In the genomic region with DNA sequence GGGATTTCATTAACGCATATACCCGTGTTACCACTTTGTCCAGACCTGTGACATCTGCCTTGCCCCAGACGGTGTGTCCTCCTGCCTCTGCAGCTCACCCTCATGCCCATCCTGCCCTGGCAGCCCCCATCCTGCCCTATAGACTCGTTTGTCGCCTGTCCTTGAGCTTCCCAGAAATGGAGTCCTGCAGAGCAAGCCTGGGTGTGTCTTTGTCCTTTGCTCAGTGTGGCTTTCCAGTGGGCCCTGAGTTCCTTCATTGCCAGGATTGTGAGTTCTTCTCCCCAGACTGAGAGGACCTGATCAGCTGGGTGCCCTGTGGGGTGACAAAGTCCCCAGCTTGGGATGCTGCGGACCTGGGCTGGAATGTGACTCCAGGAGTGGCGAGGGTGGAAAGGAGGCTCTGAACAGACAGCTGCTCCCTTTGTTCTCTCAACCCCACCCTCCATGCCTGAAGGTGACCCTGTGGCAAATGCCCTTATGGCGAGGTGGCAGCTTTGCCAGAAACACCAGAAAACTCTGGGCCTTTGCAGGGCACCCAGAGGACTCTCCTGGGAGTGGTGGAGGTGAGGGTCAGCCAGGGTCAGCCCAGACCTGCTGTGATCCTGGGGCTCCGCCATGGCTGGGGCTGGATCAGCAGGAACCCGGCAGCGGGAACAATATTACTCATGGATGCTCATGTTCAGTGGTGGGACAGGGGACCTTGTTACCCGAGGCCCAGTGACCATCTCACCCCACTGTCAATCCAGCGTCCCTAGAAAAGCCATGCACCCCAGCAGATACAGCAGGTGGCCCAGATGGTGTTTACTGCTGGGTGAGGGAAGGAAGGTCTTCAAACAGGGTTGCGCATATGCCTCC, we compare ENCODE assay signal across 14 cellular contexts. TPM values are rescaled to one million over a fixed set of nuclear protein-coding genes. Genes with fewer than 3 reads are reported as not detected.
A peak's percentile ranks its signal among the peaks of the same experiment; 100 is the strongest.
DNase-seq lines count a peak whose midpoint lies in the region; ATAC-seq and TF ChIP-seq lines count a peak whose summit lies in the region.
"Had no signal": no experiment of that assay in that cellular context is flagged by ENCODE, and none has a peak within 500 bp of the region (broad histone marks: within the 10 kb centered on the region; RNA-seq: fewer than 3 reads in every experiment).

No MANE protein-coding gene starts in this region.

- H3K4me1 ChIP-seq in DND-41 (ENCODE audit: insufficient read depth, low read length) (no peaks in the 10 kb centered on the region), esophagus squamous epithelium (peaks cover 22 to 61% (median 31%) of the 10 kb centered on the region in 3 donors)
- H3K4me1 ChIP-seq: SJCRH30 had no signal

- H3K27me3 ChIP-seq in DND-41 (ENCODE audit: insufficient read depth, low read length, poor library complexity): peaks cover 7% of the 10 kb centered on the region
- H3K27me3 ChIP-seq in esophagus squamous epithelium: no peaks in the 10 kb centered on the region
- H3K27me3 ChIP-seq: SJCRH30 had no signal

- ATAC-seq in DND-41 (ENCODE audit: insufficient read depth, low read depth) (0 out of 3 replicates have a peak, but pooled peaks have one; percentile 31), GM18502 (IDR thresholded peaks at IDR 0.05; ENCODE audit: poor library complexity, unreplicated experiment) (no peak)
- ATAC-seq: GM23338 had no signal

- H3K27me3 Mint-ChIP-seq in osteocyte (ENCODE audit: unreplicated experiment): no peaks in the 10 kb centered on the region

- peaks cover under 1% of the 10 kb centered on the region for H3K36me3 Mint-ChIP-seq in osteocyte (ENCODE audit: unreplicated experiment)

- H3K4me3 ChIP-seq in DND-41 (ENCODE audit: low read depth in 1 of 2, low read length in 2 of 2) (no peak overlapping the region), esophagus squamous epithelium (no peak overlapping the region)
- H3K4me3 ChIP-seq: GM23338, SJCRH30 had no signal

- no peaks in the 10 kb centered on the region for H3K79me2 ChIP-seq in DND-41 (ENCODE audit: insufficient read depth, low read length)

- no peaks in the 10 kb centered on the region for H3K36me3 ChIP-seq in DND-41 (ENCODE audit: insufficient read depth, low read length)
- peaks cover 0 to under 1% (median 0%) of the 10 kb centered on the region in 3 donors for H3K36me3 ChIP-seq in esophagus squamous epithelium
- H3K36me3 ChIP-seq: SJCRH30 had no signal

- intact Hi-C loops in esophagus squamous epithelium (cut with DNase I): no loop called here

- TF ChIP-seq CTCF in DND-41 (IDR thresholded peaks at IDR 0.05; ENCODE audit: borderline replicate concordance, extremely low read depth, low read length, poor library complexity, severe bottlenecking): no peak
- no peak for TF ChIP-seq CTCF in esophagus squamous epithelium (IDR thresholded peaks at IDR 0.05)
- no peak for TF ChIP-seq CTCF in osteocyte (IDR thresholded peaks at IDR 0.05)
- TF ChIP-seq CTCF in GM10266 (IDR thresholded peaks at IDR 0.05; ENCODE audit: control insufficient read depth, insufficient read depth, low read depth, missing control alignments): no peak

- no peak overlapping the region for H3K27ac ChIP-seq in DND-41 (ENCODE audit: low read length)
- peak overlapping the region in 3 of 4 donors; percentile 14 to 24 (median 22) for H3K27ac ChIP-seq in esophagus squamous epithelium
- H3K27ac ChIP-seq: SJCRH30 had no signal

- H3K9me3 ChIP-seq in DND-41 (ENCODE audit: insufficient read depth, low read length, severe bottlenecking) (no peaks in the 10 kb centered on the region), esophagus squamous epithelium (no peaks in the 10 kb centered on the region)
- H3K9me3 ChIP-seq: SJCRH30 had no signal

- DNase-seq in DND-41: no peak
- peak; percentile 8 for DNase-seq in NCI-H2171 (lab: John Stamatoyannopoulos, UW)
- DNase-seq in esophagus squamous epithelium (lab: John Stamatoyannopoulos, UW): no peak
- DNase-seq in osteocyte (ENCODE audit: extremely low spot score, unreplicated experiment): peak; percentile 75
- no peak for DNase-seq in activated T-cell treated with anti-CD3 and anti-CD28 coated beads, Interleukin-2, amount 50 U/mL, for 48 hours
- DNase-seq in GM10266 (ENCODE audit: extremely low spot score): no peak
- DNase-seq in NCI-H774 (lab: John Stamatoyannopoulos, UW): no peak
- DNase-seq: DMS153, HFFc6, NCI-H1436 treated with DMSO at 0.1 percent for 48 hours, SJCRH30 had no signal

- H4K20me1 ChIP-seq in DND-41 (ENCODE audit: insufficient read depth, low read length): no peaks in the 10 kb centered on the region

- no peaks in the 10 kb centered on the region for H3K9me3 Mint-ChIP-seq in osteocyte (ENCODE audit: unreplicated experiment)
- H3K9me3 Mint-ChIP-seq: HFFc6 had no signal

- no peak overlapping the region for H3K4me3 Mint-ChIP-seq in osteocyte (ENCODE audit: unreplicated experiment)
- H3K4me3 Mint-ChIP-seq: GM23338, HFFc6 had no signal

- H3K4me2 ChIP-seq in DND-41 (ENCODE audit: insufficient read depth, low read length): no peak overlapping the region
- H3K4me2 ChIP-seq: GM23338 had no signal

- TF ChIP-seq POLR2A in esophagus squamous epithelium (IDR thresholded peaks at IDR 0.05): no peak

- H3K9ac ChIP-seq in DND-41 (ENCODE audit: low read depth, low read length): no peak overlapping the region

- H3K4me1 Mint-ChIP-seq in osteocyte (ENCODE audit: unreplicated experiment): peaks cover 55% of the 10 kb centered on the region

- no peak overlapping the region for H3K27ac Mint-ChIP-seq in osteocyte (ENCODE audit: unreplicated experiment)
- H3K27ac Mint-ChIP-seq: GM23338, HFFc6 had no signal

- H2AFZ ChIP-seq in DND-41 (ENCODE audit: low read depth, low read length): no peak overlapping the region
- H2AFZ ChIP-seq: GM23338 had no signal

- WGBS in esophagus squamous epithelium, 2 donors: 57 to 79% methylated on average over 4 to 7 of the region's 14 CpGs

RNA-seq across cellular contexts. Expression of a gene that starts 2.5 kb away (rescaled TPM):
- total RNA-seq in esophagus squamous epithelium (100 to 1,000 TPM; 323 to 899 (median 600) TPM), osteocyte (705 and 710 TPM in 2 replicates)

RNA-seq across cellular contexts. Expression of a gene that starts 34.5 kb away (rescaled TPM):
- total RNA-seq in esophagus squamous epithelium (not detected), osteocyte (not detected in 2 replicates)
- total RNA-seq: GM23338, HFFc6, NCI-H460, SJCRH30 had no signal

RNA-seq across cellular contexts. Expression of a gene that starts 48.6 kb away (rescaled TPM):
- total RNA-seq in esophagus squamous epithelium (not detected), osteocyte (not detected in 2 replicates)
- total RNA-seq: GM23338, HFFc6, SJCRH30 had no signal

Comparison
In these comparisons a context has a peak if more than half of its experiments do, and no peak if none do; other contexts are left out.
1. DNase-seq: peak in NCI-H2171 (single experiment) and osteocyte (single experiment); none in DND-41 (single experiment), esophagus squamous epithelium (single experiment), activated T-cell treated with anti-CD3 and anti-CD28 coated beads, Interleukin-2, amount 50 U/mL, for 48 hours (0 of 2), GM10266 (single experiment) and NCI-H774 (single experiment).